Comparison of ENCODE assay signal across 25 cellular contexts in the genomic region with DNA sequence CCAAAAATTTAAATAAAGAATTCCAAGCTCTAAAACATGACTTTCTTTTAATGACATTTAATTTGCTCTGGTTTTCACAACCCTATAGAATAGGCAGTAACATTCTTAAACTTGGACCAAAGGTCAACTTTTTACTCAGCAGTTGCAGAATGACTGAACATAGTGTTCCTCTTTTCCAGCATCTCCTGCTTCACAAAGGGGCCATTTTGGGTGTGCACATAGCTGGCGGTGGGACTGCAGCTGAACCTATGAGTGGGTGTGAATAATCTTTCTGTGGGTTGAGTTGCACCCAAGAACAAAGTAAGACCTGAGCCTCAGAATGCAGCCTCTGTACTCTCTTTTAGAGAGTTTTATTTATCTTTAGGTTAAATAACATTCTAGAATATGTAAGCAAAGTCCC.
DNase-seq lines count a peak whose midpoint lies in the region; ATAC-seq and TF ChIP-seq lines count a peak whose summit lies in the region.
"Had no signal": no experiment of that assay in that cellular context is flagged by ENCODE, and none has a peak within 500 bp of the region (broad histone marks: within the 10 kb centered on the region; RNA-seq: fewer than 3 reads in every experiment).

No MANE protein-coding gene starts in this region.

- H3K9me3 ChIP-seq in tibial nerve = peaks cover 0 to 12% (median 2%) of the 10 kb centered on the region in 4 donors
- H3K9me3 ChIP-seq: prostate gland, SK-N-SH had no signal

- WGBS in tibial nerve, 2 donors = 26 to 48% methylated on average over 1 of the region's 1 CpG

- no peaks in the 10 kb centered on the region for H3K36me3 ChIP-seq in tibial nerve
- H3K36me3 ChIP-seq: heart right ventricle, prostate gland had no signal

- no peak overlapping the region for H3K4me3 ChIP-seq in tibial nerve
- H3K4me3 ChIP-seq: heart right ventricle, prostate gland had no signal

- peak; percentile 46 for ATAC-seq in GM19025 (IDR thresholded peaks at IDR 0.05; ENCODE audit: low read depth, unreplicated experiment)
- ATAC-seq in HG02884 (IDR thresholded peaks at IDR 0.05; ENCODE audit: unreplicated experiment) = peak; percentile 91
- peak; percentile 83 for ATAC-seq in HG03565 (IDR thresholded peaks at IDR 0.05; ENCODE audit: unreplicated experiment)
- no peak for ATAC-seq in HG02623 (IDR thresholded peaks at IDR 0.05; ENCODE audit: unreplicated experiment)
- ATAC-seq in GM19455 (IDR thresholded peaks at IDR 0.05; ENCODE audit: unreplicated experiment) = no peak
- ATAC-seq: heart right ventricle, T-helper 17 cell had no signal

- no peaks in the 10 kb centered on the region for H3K4me1 ChIP-seq in tibial nerve
- H3K4me1 ChIP-seq: heart right ventricle, prostate gland had no signal

- H3K27me3 ChIP-seq in tibial nerve = no peaks in the 10 kb centered on the region

- no peak for TF ChIP-seq EP300 in tibial nerve (IDR thresholded peaks at IDR 0.05)

- peak; percentile 56 for DNase-seq in COLO829 (ENCODE audit: low spot score)
- DNase-seq in tibial nerve (ENCODE audit: low spot score in 2 of 2) = no peak
- no peak for DNase-seq in dedifferentiated amniotic fluid mesenchymal stem cell (ENCODE audit: extremely low spot score)
- DNase-seq: 8988T; activated CD4-positive, alpha-beta T cell treated with anti-CD3 and anti-CD28 coated beads for 4 hours; activated naive CD4-positive, alpha-beta T cell; activated T-cell treated with anti-CD3 and anti-CD28 coated beads, Interleukin-2, amount 50 U/mL, for 24 hours; CD4-positive, alpha-beta memory T cell; DMS 273 treated with DMSO at 0.1 percent for 48 hours; effector CD8-positive, alpha-beta T cell; heart right ventricle; NCI-H1048; NCI-H1694 treated with DMSO at 0.1 percent for 48 hours; NCI-H2227 treated with DMSO at 0.1 percent for 48 hours; NCI-H69; SK-N-SH; stimulated activated CD8-positive, alpha-beta memory T cell treated with anti-CD3 and anti-CD28 coated beads, Interleukin-4, amount 100 ng/mL, for 48 hours; T-helper 17 cell had no signal

- no peak for TF ChIP-seq CTCF in tibial nerve (IDR thresholded peaks at IDR 0.05)

- no peak overlapping the region for H3K27ac ChIP-seq in tibial nerve
- H3K27ac ChIP-seq: heart right ventricle, prostate gland, RWPE1 had no signal

- no peak for TF ChIP-seq POLR2A in tibial nerve (IDR thresholded peaks at IDR 0.05)

Comparison
In these comparisons a context has a peak if more than half of its experiments do, and no peak if none do; other contexts are left out.
1. ATAC-seq: peak in GM19025 (single experiment), HG02884 (single experiment) and HG03565 (single experiment); none in HG02623 (single experiment) and GM19455 (single experiment).